In genomic region chr4:22910200-22910599, GRCh38 we compare ENCODE assay signal across 16 cellular contexts.
DNase-seq lines count a peak whose midpoint lies in the region; ATAC-seq, FAIRE-seq and TF ChIP-seq lines count a peak whose summit lies in the region.
"Had no signal": no experiment of that assay in that cellular context is flagged by ENCODE, and none has a peak within 500 bp of the region (broad histone marks: within the 10 kb centered on the region; RNA-seq: fewer than 3 reads in every experiment).

No MANE protein-coding gene starts in this region.

- H3K27me3 ChIP-seq in GM12878 (replicated peaks in 1 of 2; ENCODE audit: control insufficient read depth in 2 of 2, insufficient read depth in 2 of 2, low read length in 1 of 2) (no peaks in the 10 kb centered on the region), neuronal stem cell (ENCODE audit: control insufficient read depth in 3 of 3, insufficient read depth in 3 of 3, low read depth in 1 of 3, low read length in 3 of 3) (no peaks in the 10 kb centered on the region), BE2C (no peaks in the 10 kb centered on the region)

- peak; percentile 66 for ATAC-seq in GM12878
- no peak for ATAC-seq in HG03280 (IDR thresholded peaks at IDR 0.05; ENCODE audit: unreplicated experiment)
- ATAC-seq: HepG2 had no signal

- FAIRE-seq in GM12878 (lab: Jason Lieb, UNC): no peak
- FAIRE-seq: GM19239, H1, HepG2 had no signal

- no peak overlapping the region for H2BK120ac ChIP-seq in neuronal stem cell (ENCODE audit: low read depth, low read length)

- no peaks in the 10 kb centered on the region for H3K79me2 ChIP-seq in GM12878 (ENCODE audit: control insufficient read depth, insufficient read depth, low read length)

- no peak overlapping the region for H3K18ac ChIP-seq in neuronal stem cell (ENCODE audit: low read length)

- TF ChIP-seq EP300 in GM12878 (IDR thresholded peaks at IDR 0.05; ENCODE audit: borderline replicate concordance in 1 of 2, control insufficient read depth in 1 of 2, low read depth in 2 of 2, low read length in 2 of 2): no peak

- intact Hi-C loops in GM12878 (cut with micrococcal nuclease; ENCODE audit: unreplicated experiment): no loop called here

- peak; percentile 90 for DNase-seq in MV-4-11 (lab: John Stamatoyannopoulos, UW)
- peak; percentile 83 for DNase-seq in NOMO-1 treated with dmso at 0.1 percent for 144 hours (lab: John Stamatoyannopoulos, UW; ENCODE audit: unreplicated experiment)
- no peak for DNase-seq in GM12878 (ENCODE audit: low read depth, low spot score)
- no peak for DNase-seq in neuronal stem cell (ENCODE audit: low spot score)
- DNase-seq in NCI-H524 (lab: John Stamatoyannopoulos, UW): no peak
- no peak for DNase-seq in BE2C
- DNase-seq: CD4-positive, alpha-beta T cell; DMS153; DMS79; GDM1; H9 had no signal

- no peak overlapping the region for H2BK12ac ChIP-seq in neuronal stem cell (ENCODE audit: low read length)

- no peak overlapping the region for H2BK15ac ChIP-seq in neuronal stem cell (ENCODE audit: low read length)

- H3K79me1 ChIP-seq in neuronal stem cell (ENCODE audit: low read depth, low read length): no peaks in the 10 kb centered on the region

- H3K4me3 ChIP-seq in GM12878 (no peak overlapping the region), neuronal stem cell (ENCODE audit: low read length in 2 of 2) (no peak overlapping the region), BE2C (ENCODE audit: low read depth, low read length) (no peak overlapping the region)

- H2BK5ac ChIP-seq in neuronal stem cell (ENCODE audit: low read length): no peak overlapping the region

- H3K9me3 ChIP-seq in GM12878 (replicated peaks; ENCODE audit: control insufficient read depth, insufficient read depth, low read length): no peaks in the 10 kb centered on the region
- no peaks in the 10 kb centered on the region for H3K9me3 ChIP-seq in neuronal stem cell (replicated peaks in 1 of 2; ENCODE audit: control insufficient read depth in 2 of 2, insufficient read depth in 1 of 2, low read depth in 1 of 2, low read length in 2 of 2)
- no peaks in the 10 kb centered on the region for H3K9me3 ChIP-seq in BE2C

- POLR2A ChIA-PET in GM12878 (lab: Charles Lee): no interaction called here

- H4K8ac ChIP-seq in neuronal stem cell (ENCODE audit: low read depth, low read length): no peak overlapping the region

- no peak for TF ChIP-seq POLR2A in GM12878 (IDR thresholded peaks at IDR 0.05; ENCODE audit: low read depth, low read length)

- no peak overlapping the region for H3K27ac ChIP-seq in GM12878 (ENCODE audit: control insufficient read depth, insufficient read depth)
- H3K27ac ChIP-seq in neuronal stem cell (replicated peaks; ENCODE audit: low read length): no peak overlapping the region
- H3K27ac ChIP-seq: C4-2B had no signal

- H3K4me1 ChIP-seq in GM12878 (ENCODE audit: control insufficient read depth, insufficient read depth, low read length): no peaks in the 10 kb centered on the region
- H3K4me1 ChIP-seq in neuronal stem cell (ENCODE audit: control insufficient read depth in 2 of 2, insufficient read depth in 1 of 2, low read depth in 1 of 2, low read length in 2 of 2): no peaks in the 10 kb centered on the region
- H3K4me1 ChIP-seq in BE2C: no peaks in the 10 kb centered on the region

- H3K4ac ChIP-seq in neuronal stem cell (ENCODE audit: low read length): no peak overlapping the region

- H3K4me2 ChIP-seq in GM12878 (ENCODE audit: control insufficient read depth, insufficient read depth) (no peak overlapping the region), neuronal stem cell (ENCODE audit: insufficient read depth, low read length, poor library complexity, severe bottlenecking) (no peak overlapping the region)

- no TSS peak for BruUV-seq in GM12878 (replicated peaks; lab: Mats Ljungman, UMichigan)

- no peak for TF ChIP-seq CTCF in GM12878 (IDR thresholded peaks at IDR 0.05 in 2 of 3, conservative IDR thresholded peaks at IDR 0.05 in 1 of 3; ENCODE audit: control insufficient read depth in 2 of 3, extremely low read depth in 1 of 3, insufficient read depth in 1 of 3, low read depth in 3 of 3, low read length in 3 of 3)
- no peak for TF ChIP-seq CTCF in BE2C (IDR thresholded peaks at IDR 0.05; ENCODE audit: low read depth, low read length)

- no peak overlapping the region for H2AFZ ChIP-seq in GM12878 (ENCODE audit: control insufficient read depth, low read depth, low read length)
- peak overlapping the region; percentile 35 for H2AFZ ChIP-seq in neuronal stem cell (ENCODE audit: low read length)

- no peak overlapping the region for H3K14ac ChIP-seq in neuronal stem cell (ENCODE audit: low read length)

- H3K9ac ChIP-seq in GM12878 (ENCODE audit: control insufficient read depth, insufficient read depth, low read length) (no peak overlapping the region), neuronal stem cell (ENCODE audit: low read depth, low read length, poor library complexity) (no peak overlapping the region)

- H4K91ac ChIP-seq in neuronal stem cell (ENCODE audit: low read depth, low read length, poor library complexity): no peak overlapping the region

- TF ChIP-seq RAD21 in GM12878 (IDR thresholded peaks at IDR 0.05; ENCODE audit: insufficient read depth, low read depth, low read length): no peak

- H3K23ac ChIP-seq in neuronal stem cell (ENCODE audit: low read depth, low read length, poor library complexity): no peak overlapping the region

- in situ Hi-C loops in GM12878 (cut with MboI): no loop called here

- no peak overlapping the region for H2AK5ac ChIP-seq in neuronal stem cell (ENCODE audit: low read depth, low read length)

- H3K36me3 ChIP-seq in GM12878 (ENCODE audit: control insufficient read depth in 2 of 2, insufficient read depth in 2 of 2, low read length in 1 of 2) (no peaks in the 10 kb centered on the region), neuronal stem cell (replicated peaks in 1 of 2; ENCODE audit: control insufficient read depth in 2 of 2, insufficient read depth in 2 of 2, low read length in 2 of 2) (no peaks in the 10 kb centered on the region), BE2C (no peaks in the 10 kb centered on the region)

- RAD21 ChIA-PET in GM12878 (lab: Charles Lee; ENCODE audit: unreplicated experiment): interaction anchor here (0.6 to 1.0 kb wide), 2 partner anchors 99 to 145 kb away, joined by 3 to 5 read pairs; no protein-coding TSS in a partner anchor

- SMC1A ChIA-PET in GM12878 (lab: Charles Lee; ENCODE audit: uncharacterized antibody, unreplicated experiment): interaction anchor here (0.7 to 1.9 kb wide), 3 partner anchors 12 to 99 kb away, joined by 3 to 4 read pairs (median 3); no protein-coding TSS in a partner anchor

- CTCF ChIA-PET in GM12878 (lab: Yijun Ruan, JAX): interaction anchor here (1.0 kb wide), 1 partner anchor 12 kb away, joined by 4 read pairs; no protein-coding TSS in a partner anchor

- no peaks in the 10 kb centered on the region for H4K20me1 ChIP-seq in GM12878 (ENCODE audit: control insufficient read depth, insufficient read depth)

- WGBS in GM12878 (ENCODE audit: insufficient coverage, insufficient replicate concordance, low lambda C conversion rate, missing lambda C conversion rate): 3% methylated on average over 2 of the region's 2 CpGs
- WGBS in neuronal stem cell (ENCODE audit: extremely low coverage in 2 of 2, insufficient read length in 2 of 2, insufficient replicate concordance in 1 of 2), 2 donors: no CpG with 5 or more reads among the region's 2 CpGs

TF ChIP-seq in GM12878, 131 proteins besides CTCF, POLR2A, EP300 and RAD21 (continues in another document):
- no peak for TF ChIP-seq MYB (IDR thresholded peaks at IDR 0.05; ENCODE audit: borderline replicate concordance, low read depth, low read length)
- TF ChIP-seq JUND (IDR thresholded peaks at IDR 0.05; ENCODE audit: low read depth, low read length): no peak
- no peak for TF ChIP-seq NKRF (conservative IDR thresholded peaks at IDR 0.05)
- no peak for TF ChIP-seq LARP7 (IDR thresholded peaks at IDR 0.05)
- no peak for TF ChIP-seq HSF1 (IDR thresholded peaks at IDR 0.05; ENCODE audit: low read depth, low read length)
- TF ChIP-seq BMI1 (IDR thresholded peaks at IDR 0.05; ENCODE audit: borderline replicate concordance): no peak
- TF ChIP-seq MEF2B (IDR thresholded peaks at IDR 0.05; ENCODE audit: partially characterized antibody, poor library complexity, severe bottlenecking): no peak

Comparison
In these comparisons a context has a peak if more than half of its experiments do, and no peak if none do; other contexts are left out.
1. DNase-seq: peak in MV-4-11 (single experiment) and NOMO-1 treated with dmso at 0.1 percent for 144 hours (single experiment); none in GM12878 (single experiment), neuronal stem cell (single experiment), NCI-H524 (0 of 2) and BE2C (single experiment).